In genomic region chr19:14005381-14006084, GRCh38 we compare ENCODE assay signal across 8 cellular contexts. TPM values are rescaled to one million over a fixed set of nuclear protein-coding genes. Genes with fewer than 3 reads are reported as not detected.
DNase-seq lines count a peak whose midpoint lies in the region; ATAC-seq and TF ChIP-seq lines count a peak whose summit lies in the region.

No MANE protein-coding gene starts in this region.

- H3K4me1 Mint-ChIP-seq in activated CD8-positive, alpha-beta memory T cell treated with anti-CD3 and anti-CD28 coated beads, Interleukin-2, amount 10 ng/mL, durations not matched to agents 7 days and 5 days = peaks cover 43% of the 10 kb centered on the region
- H3K4me1 Mint-ChIP-seq in mesothelial cell of epicardium = peaks cover 14% of the 10 kb centered on the region

- H3K36me3 ChIP-seq in ACC112 (ENCODE audit: insufficient read depth, low read length) (no peaks in the 10 kb centered on the region), endocrine pancreas (ENCODE audit: control insufficient read depth, insufficient read depth, low read length) (no peaks in the 10 kb centered on the region)

- no peaks in the 10 kb centered on the region for H3K9me3 ChIP-seq in endocrine pancreas (ENCODE audit: control insufficient read depth, low read length)

- H3K4me3 ChIP-seq in ACC112 (ENCODE audit: low read depth, low read length) (peak overlapping the region; percentile 91), endocrine pancreas (ENCODE audit: control insufficient read depth, insufficient read depth, low read length) (peak overlapping the region; percentile 64)

- H3K9me3 Mint-ChIP-seq in activated CD8-positive, alpha-beta memory T cell treated with anti-CD3 and anti-CD28 coated beads, Interleukin-2, amount 10 ng/mL, durations not matched to agents 7 days and 5 days (ENCODE audit: low read depth) = no peaks in the 10 kb centered on the region
- H3K9me3 Mint-ChIP-seq in mesothelial cell of epicardium = no peaks in the 10 kb centered on the region

- H3K4me3 Mint-ChIP-seq in activated CD8-positive, alpha-beta memory T cell treated with anti-CD3 and anti-CD28 coated beads, Interleukin-2, amount 10 ng/mL, durations not matched to agents 7 days and 5 days = peak overlapping the region; percentile 97
- H3K4me3 Mint-ChIP-seq in mesothelial cell of epicardium = peak overlapping the region; percentile 97

- H3K4me1 ChIP-seq in ACC112 (ENCODE audit: control insufficient read depth, insufficient read depth, low read length, unreplicated experiment) (peaks cover 7% of the 10 kb centered on the region), endocrine pancreas (ENCODE audit: control insufficient read depth, insufficient read depth, low read length) (peaks cover 9% of the 10 kb centered on the region)

- H3K27ac ChIP-seq in ACC112 (ENCODE audit: low read depth, low read length) = peak overlapping the region; percentile 94

- ATAC-seq in GM18907 (IDR thresholded peaks at IDR 0.05; ENCODE audit: unreplicated experiment) = peak; percentile 35
- ATAC-seq in HG03457 (IDR thresholded peaks at IDR 0.05; ENCODE audit: unreplicated experiment) = peak; percentile 24
- ATAC-seq in activated CD8-positive, alpha-beta memory T cell treated with anti-CD3 and anti-CD28 coated beads, Interleukin-2, amount 10 ng/mL, durations not matched to agents 7 days and 5 days = peak; percentile 63

- peaks cover 3% of the 10 kb centered on the region for H3K36me3 Mint-ChIP-seq in activated CD8-positive, alpha-beta memory T cell treated with anti-CD3 and anti-CD28 coated beads, Interleukin-2, amount 10 ng/mL, durations not matched to agents 7 days and 5 days
- H3K36me3 Mint-ChIP-seq in mesothelial cell of epicardium = peaks cover 3% of the 10 kb centered on the region

- H3K27ac Mint-ChIP-seq in activated CD8-positive, alpha-beta memory T cell treated with anti-CD3 and anti-CD28 coated beads, Interleukin-2, amount 10 ng/mL, durations not matched to agents 7 days and 5 days = peak overlapping the region; percentile 99
- H3K27ac Mint-ChIP-seq in mesothelial cell of epicardium = peak overlapping the region; percentile 90

- H3K9ac ChIP-seq in endocrine pancreas (ENCODE audit: control insufficient read depth, insufficient read depth, low read length) = no peak overlapping the region

- no peaks in the 10 kb centered on the region for H3K27me3 ChIP-seq in ACC112 (ENCODE audit: insufficient read depth, low read length)
- H3K27me3 ChIP-seq in endocrine pancreas (ENCODE audit: control insufficient read depth, insufficient read depth, low read length) = no peaks in the 10 kb centered on the region

- peaks cover 9% of the 10 kb centered on the region for H3K79me2 ChIP-seq in ACC112 (ENCODE audit: control insufficient read depth, insufficient read depth, low read length, unreplicated experiment)

- no peak for TF ChIP-seq CTCF in mesothelial cell of epicardium (IDR thresholded peaks at IDR 0.05; ENCODE audit: unreplicated experiment)

- CTCF ChIA-PET in activated CD8-positive, alpha-beta memory T cell treated with anti-CD3 and anti-CD28 coated beads, Interleukin-2, amount 10 ng/mL, durations not matched to agents 7 days and 5 days (lab: Charles Lee) = interaction anchor here (0.9 to 2.9 kb wide), 9 partner anchors 20 to 144 kb away, joined by 3 to 19 read pairs (median 4); partner anchors contain the start of genes ASF1B, IL27RA and MISP3

- no peaks in the 10 kb centered on the region for H3K27me3 Mint-ChIP-seq in activated CD8-positive, alpha-beta memory T cell treated with anti-CD3 and anti-CD28 coated beads, Interleukin-2, amount 10 ng/mL, durations not matched to agents 7 days and 5 days
- H3K27me3 Mint-ChIP-seq in mesothelial cell of epicardium (ENCODE audit: low read depth) = no peaks in the 10 kb centered on the region

- no peak overlapping the region for H2AFZ ChIP-seq in ACC112 (ENCODE audit: low read length, unreplicated experiment)

- DNase-seq in NOMO-1 (lab: John Stamatoyannopoulos, UW; ENCODE audit: unreplicated experiment in 2 of 2) (peak; percentile 60 to 83), mesothelial cell of epicardium (ENCODE audit: low spot score in 2 of 2, unreplicated experiment in 2 of 2) (peak; percentile 94 to 95)
- DNase-seq in activated CD8-positive, alpha-beta memory T cell treated with anti-CD3 and anti-CD28 coated beads, Interleukin-2, amount 10 ng/mL, durations not matched to agents 7 days and 5 days = peak; percentile 95
- peak; percentile 79 for DNase-seq in stimulated activated CD8-positive, alpha-beta memory T cell treated with anti-CD3 and anti-CD28 coated beads, Interleukin-12 subunit alpha, Interleukin-12 subunit beta, amount 100 ng/mL, for 4 hours (ENCODE audit: low read depth)

RNA-seq across cellular contexts. Expression of gene RFX1, which starts 0.6 kb away (rescaled TPM):
- 10 to 100 TPM; 16.0 to 17.8 TPM for total RNA-seq in activated CD8-positive, alpha-beta memory T cell treated with anti-CD3 and anti-CD28 coated beads, Interleukin-2, amount 10 ng/mL, durations not matched to agents 7 days and 5 days
- 20.6 to 21.6 TPM (median 21.2 TPM) in 3 replicates for total RNA-seq in mesothelial cell of epicardium

RNA-seq across cellular contexts. Expression of gene RLN3, which starts 22.4 kb away (rescaled TPM):
- not detected for total RNA-seq in activated CD8-positive, alpha-beta memory T cell treated with anti-CD3 and anti-CD28 coated beads, Interleukin-2, amount 10 ng/mL, durations not matched to agents 7 days and 5 days
- total RNA-seq in mesothelial cell of epicardium = not detected in 3 replicates

RNA-seq across cellular contexts. Expression of gene IL27RA, which starts 26.0 kb away (rescaled TPM):
- 10 to 100 TPM; 29.7 to 60.3 TPM for total RNA-seq in activated CD8-positive, alpha-beta memory T cell treated with anti-CD3 and anti-CD28 coated beads, Interleukin-2, amount 10 ng/mL, durations not matched to agents 7 days and 5 days
- 6.2 to 6.6 TPM (median 6.5 TPM) in 3 replicates for total RNA-seq in mesothelial cell of epicardium

RNA-seq across cellular contexts. Expression of gene DCAF15, which starts 53.2 kb away (rescaled TPM):
- total RNA-seq in activated CD8-positive, alpha-beta memory T cell treated with anti-CD3 and anti-CD28 coated beads, Interleukin-2, amount 10 ng/mL, durations not matched to agents 7 days and 5 days = 10 to 100 TPM; 82.5 to 94.3 TPM
- total RNA-seq in mesothelial cell of epicardium = 54.4 to 56.6 TPM (median 55.7 TPM) in 3 replicates

RNA-seq across cellular contexts. Expression of gene PALM3, which starts 56.3 kb away (rescaled TPM):
- total RNA-seq in activated CD8-positive, alpha-beta memory T cell treated with anti-CD3 and anti-CD28 coated beads, Interleukin-2, amount 10 ng/mL, durations not matched to agents 7 days and 5 days = not detected
- 2.0 to 2.4 TPM (median 2.3 TPM) in 3 replicates for total RNA-seq in mesothelial cell of epicardium

Comparison
In these comparisons a context has a peak if more than half of its experiments do, and no peak if none do; other contexts are left out.
1. Peak in every context shown above with its lines: DNase-seq, ATAC-seq, H3K4me3 ChIP-seq and H3K27ac ChIP-seq.